10 cellular contexts compared by ENCODE assay signal in the genomic region with DNA sequence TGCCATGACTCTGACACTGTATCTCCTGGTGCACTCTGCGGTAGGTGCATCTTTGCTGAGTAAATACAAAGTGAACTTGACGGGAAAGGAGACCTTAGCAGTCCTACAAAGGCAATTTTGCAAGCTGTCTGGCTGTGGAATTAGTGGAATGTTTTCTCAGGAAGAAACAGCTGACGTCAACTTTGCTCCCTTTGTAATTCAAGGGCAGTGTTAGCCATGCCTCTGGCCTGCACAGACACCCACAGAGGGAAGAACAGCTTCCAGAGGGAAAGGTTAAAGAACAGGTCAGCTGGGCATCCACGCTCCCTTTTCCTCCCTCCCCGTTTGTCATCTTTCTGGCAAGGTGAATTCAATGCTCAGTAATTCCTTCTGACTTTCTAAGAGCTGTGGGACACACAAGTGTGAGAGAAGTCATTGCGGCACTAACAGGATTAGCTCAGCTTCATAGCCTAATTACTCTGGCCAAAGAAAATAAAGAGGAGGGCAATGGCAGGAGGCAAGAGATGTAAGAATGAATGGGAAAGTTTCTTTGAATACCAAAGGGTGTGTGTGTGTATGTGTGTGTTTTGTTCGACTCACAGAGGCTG.
DNase-seq lines count a peak whose midpoint lies in the region; ATAC-seq, FAIRE-seq and TF ChIP-seq lines count a peak whose summit lies in the region.
"Had no signal": no experiment of that assay in that cellular context is flagged by ENCODE, and none has a peak within 500 bp of the region (broad histone marks: within the 10 kb centered on the region; RNA-seq: fewer than 3 reads in every experiment).

No MANE protein-coding gene starts in this region.

- H3K27me3 ChIP-seq in HUES6 (ENCODE audit: control insufficient read depth, insufficient read depth, low read length) (no peaks in the 10 kb centered on the region), H1 (replicated peaks in 1 of 4; ENCODE audit: control insufficient read depth in 3 of 4, extremely low read depth in 1 of 4, insufficient read depth in 3 of 4, low read length in 3 of 4) (no peaks in the 10 kb centered on the region)

- H2BK12ac ChIP-seq in H1 (ENCODE audit: low read depth, low read length), result peak overlapping the region; percentile 41; the same call in 1 of the 2 replicates

- POLR2A ChIA-PET in H1 (lab: Charles Lee; ENCODE audit: partially characterized antibody), result no interaction called here

- no peak overlapping the region; the same call in 1 of the 2 replicates for H2BK20ac ChIP-seq in H1 (ENCODE audit: low read length)

- H3K4me3 ChIP-seq in HUES6 (ENCODE audit: low read depth, low read length), result peak overlapping the region; percentile 12; the same call in 1 of the 2 replicates
- H3K4me3 ChIP-seq in H1 (ENCODE audit: extremely low read depth in 1 of 4, insufficient read depth in 2 of 4, low read depth in 3 of 4, low read length in 4 of 4), result no peak overlapping the region; a peak in 1 of 8 replicates

- TF ChIP-seq EP300 in H1 (IDR thresholded peaks at IDR 0.05; ENCODE audit: borderline replicate concordance in 1 of 2, low read depth in 2 of 2, low read length in 2 of 2), result no peak

- no peak overlapping the region for H2AK5ac ChIP-seq in H1 (ENCODE audit: low read depth, low read length)

- 38% methylated on average over 7 of the region's 7 CpGs; no CpG with 5 or more reads in 1 of the 2 experiments for WGBS in H1 (ENCODE audit: extremely low coverage in 1 of 2, insufficient coverage in 1 of 2, insufficient read length in 1 of 2, insufficient replicate concordance in 2 of 2, low coverage in 1 of 2, low lambda C conversion rate in 2 of 2, missing lambda C conversion rate in 1 of 2), 2 experiments

- H3K27ac ChIP-seq in HUES6 (ENCODE audit: low read depth, low read length), result no peak overlapping the region; the same call in 1 of the 2 replicates
- H3K27ac ChIP-seq in H1 (ENCODE audit: low read depth, low read length), result no peak overlapping the region

- peak; percentile 91 for FAIRE-seq in H1 (lab: Jason Lieb, UNC)
- FAIRE-seq: colon had no signal

- H2BK120ac ChIP-seq in H1 (replicated peaks; ENCODE audit: low read depth, low read length), result no peak overlapping the region

- H4K91ac ChIP-seq in H1 (replicated peaks; ENCODE audit: insufficient read length, low read length), result no peak overlapping the region

- TF ChIP-seq RAD21 in H1 (IDR thresholded peaks at IDR 0.05 in 1 of 2, conservative IDR thresholded peaks at IDR 0.05 in 1 of 2; ENCODE audit: low read depth in 2 of 2, low read length in 2 of 2), result no peak

- H4K8ac ChIP-seq in H1 (ENCODE audit: extremely low read depth, insufficient read depth, low read length), result no peak overlapping the region

- 0 out of 2 replicates have a peak overlapping the region, but pooled peaks have one; percentile 46 for H2BK5ac ChIP-seq in H1 (ENCODE audit: low read depth, low read length)

- ATAC-seq in left lobe of liver (peak; percentile 91), GM19324 (IDR thresholded peaks at IDR 0.05; ENCODE audit: low FRiP score, unreplicated experiment) (no peak)

- H3K4ac ChIP-seq in H1 (replicated peaks; ENCODE audit: insufficient read length, low read depth, low read length), result no peak overlapping the region

- peak overlapping the region; percentile 23 to 67 for H3K4me2 ChIP-seq in H1 (ENCODE audit: insufficient read depth in 1 of 2, low read depth in 2 of 2, low read length in 2 of 2)

- peak in 1 of 2 experiments; percentile 51 for DNase-seq in H1 (ENCODE audit: low read depth in 1 of 2, low spot score in 2 of 2)
- peak; percentile 65 for DNase-seq in left lobe of liver (ENCODE audit: low spot score)
- DNase-seq in stromal cell of bone marrow (ENCODE audit: low read depth), result peak; percentile 48
- no peak for DNase-seq in SKM-1 treated with dmso at 0.1 percent for 144 hours (lab: John Stamatoyannopoulos, UW; ENCODE audit: unreplicated experiment)
- no peak for DNase-seq in NCI-H1092 (lab: John Stamatoyannopoulos, UW)
- DNase-seq in D341Med (ENCODE audit: low spot score), result no peak
- DNase-seq: SHP77 had no signal

- H3K9me3 ChIP-seq in HUES6 (ENCODE audit: control insufficient read depth, insufficient read depth, low read depth, low read length) (no peaks in the 10 kb centered on the region), H1 (ENCODE audit: insufficient read depth in 2 of 2, low read depth in 1 of 2, low read length in 1 of 2) (no peaks in the 10 kb centered on the region)

- no peak overlapping the region for H3K23ac ChIP-seq in H1 (ENCODE audit: insufficient read length)

- peak overlapping the region; percentile 29 for H2AFZ ChIP-seq in H1 (ENCODE audit: low read length)

- no peak overlapping the region for H3K56ac ChIP-seq in H1 (replicated peaks; ENCODE audit: insufficient read length, low read depth, low read length)

- H2BK15ac ChIP-seq in H1 (ENCODE audit: low read length), result no peak overlapping the region

- CTCF ChIA-PET in H1 (lab: Charles Lee; ENCODE audit: partially characterized antibody), result interaction anchor here (1.4 kb wide), 1 partner anchor 11 kb away, joined by 4 read pairs; no protein-coding TSS in a partner anchor

- H3K4me1 ChIP-seq in HUES6 (ENCODE audit: control insufficient read depth, insufficient read depth, low read length), result peaks cover 16% of the 10 kb centered on the region
- H3K4me1 ChIP-seq in H1 (replicated peaks in 1 of 4; ENCODE audit: control insufficient read depth in 3 of 4, insufficient read depth in 4 of 4, low read length in 3 of 4), result peaks cover 0 to 11% (median 6%) of the 10 kb centered on the region in 4 experiments; a peak in 5 of 7 replicates

- no peaks in the 10 kb centered on the region for H3K79me2 ChIP-seq in H1 (ENCODE audit: control insufficient read depth in 1 of 2, insufficient read depth in 2 of 2, low read length in 2 of 2)

- no peak overlapping the region for H3K14ac ChIP-seq in H1 (ENCODE audit: insufficient read length)

- no peak overlapping the region for H4K5ac ChIP-seq in H1 (ENCODE audit: insufficient read length, low read depth, low read length)

- TF ChIP-seq CTCF in H1 (IDR thresholded peaks at IDR 0.05; ENCODE audit: control extremely low read depth in 1 of 3, insufficient read depth in 1 of 3, low read depth in 1 of 3, low read length in 3 of 3), result no peak

- no peaks in the 10 kb centered on the region for H4K20me1 ChIP-seq in H1 (replicated peaks in 1 of 2; ENCODE audit: control insufficient read depth in 1 of 2, insufficient read depth in 2 of 2, low read length in 2 of 2)

- H3K36me3 ChIP-seq in HUES6 (ENCODE audit: control insufficient read depth, insufficient read depth, low read length) (no peaks in the 10 kb centered on the region), H1 (ENCODE audit: control insufficient read depth in 2 of 4, insufficient read depth in 4 of 4, low read length in 3 of 4) (no peaks in the 10 kb centered on the region)

- H3K23me2 ChIP-seq in H1 (ENCODE audit: low read depth, low read length), result no peaks in the 10 kb centered on the region

- peak overlapping the region; percentile 1; the same call in 1 of the 2 replicates for H3K18ac ChIP-seq in H1 (ENCODE audit: extremely low read depth, low read length)

- TF ChIP-seq POLR2A in H1 (IDR thresholded peaks at IDR 0.05; ENCODE audit: control extremely low read depth in 1 of 2, low read depth in 2 of 2, low read length in 2 of 2), result no peak

- H3K79me1 ChIP-seq in H1 (ENCODE audit: low read depth, low read length), result no peaks in the 10 kb centered on the region

- H3K9ac ChIP-seq in HUES6 (ENCODE audit: low read length) (peak overlapping the region; percentile 24), H1 (replicated peaks in 1 of 4; ENCODE audit: extremely low read depth in 1 of 4, low read depth in 3 of 4, low read length in 3 of 4) (no peak overlapping the region)

TF ChIP-seq in H1, 55 proteins besides CTCF, POLR2A, EP300 and RAD21 (continues in another document):
- TF ChIP-seq CTBP2 (IDR thresholded peaks at IDR 0.05; ENCODE audit: borderline replicate concordance, insufficient read depth, insufficient read length, low read length), result no peak
- 0 out of 2 replicates have a peak, but pooled peaks have one; percentile 23 for TF ChIP-seq BACH1 (IDR thresholded peaks at IDR 0.05; ENCODE audit: low read length)
- TF ChIP-seq RXRA (IDR thresholded peaks at IDR 0.05; ENCODE audit: insufficient read depth, low read depth, low read length), result no peak
- no peak for TF ChIP-seq CEBPB (IDR thresholded peaks at IDR 0.05; ENCODE audit: low read depth, low read length)
- TF ChIP-seq, protein P1, sequence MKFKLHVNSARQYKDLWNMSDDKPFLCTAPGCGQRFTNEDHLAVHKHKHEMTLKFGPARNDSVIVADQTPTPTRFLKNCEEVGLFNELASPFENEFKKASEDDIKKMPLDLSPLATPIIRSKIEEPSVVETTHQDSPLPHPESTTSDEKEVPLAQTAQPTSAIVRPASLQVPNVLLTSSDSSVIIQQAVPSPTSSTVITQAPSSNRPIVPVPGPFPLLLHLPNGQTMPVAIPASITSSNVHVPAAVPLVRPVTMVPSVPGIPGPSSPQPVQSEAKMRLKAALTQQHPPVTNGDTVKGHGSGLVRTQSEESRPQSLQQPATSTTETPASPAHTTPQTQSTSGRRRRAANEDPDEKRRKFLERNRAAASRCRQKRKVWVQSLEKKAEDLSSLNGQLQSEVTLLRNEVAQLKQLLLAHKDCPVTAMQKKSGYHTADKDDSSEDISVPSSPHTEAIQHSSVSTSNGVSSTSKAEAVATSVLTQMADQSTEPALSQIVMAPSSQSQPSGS (IDR thresholded peaks at IDR 0.05; ENCODE audit: low read length), result 0 out of 2 replicates have a peak, but pooled peaks have one; percentile 71
- no peak for TF ChIP-seq SAP30 (IDR thresholded peaks at IDR 0.05; ENCODE audit: insufficient read depth, insufficient replicate concordance, low read length)
- TF ChIP-seq JUND (IDR thresholded peaks at IDR 0.05; ENCODE audit: low read length), result no peak
- TF ChIP-seq HDAC2 (IDR thresholded peaks at IDR 0.05; ENCODE audit: borderline replicate concordance in 1 of 2, low read depth in 2 of 2, low read length in 2 of 2), result peak in 1 of 2 experiments; percentile 14; a peak in 1 of 4 replicates
- TF ChIP-seq TEAD4 (IDR thresholded peaks at IDR 0.05; ENCODE audit: low read depth, low read length), result peak; percentile 47; the same call in 1 of the 2 replicates

Comparison
In these comparisons a context has a peak if more than half of its experiments do, and no peak if none do; other contexts are left out.
1. DNase-seq: peak in left lobe of liver (single experiment) and stromal cell of bone marrow (single experiment); none in SKM-1 treated with dmso at 0.1 percent for 144 hours (single experiment), NCI-H1092 (single experiment) and D341Med (single experiment).